12 cellular contexts compared by ENCODE assay signal in the genomic region with DNA sequence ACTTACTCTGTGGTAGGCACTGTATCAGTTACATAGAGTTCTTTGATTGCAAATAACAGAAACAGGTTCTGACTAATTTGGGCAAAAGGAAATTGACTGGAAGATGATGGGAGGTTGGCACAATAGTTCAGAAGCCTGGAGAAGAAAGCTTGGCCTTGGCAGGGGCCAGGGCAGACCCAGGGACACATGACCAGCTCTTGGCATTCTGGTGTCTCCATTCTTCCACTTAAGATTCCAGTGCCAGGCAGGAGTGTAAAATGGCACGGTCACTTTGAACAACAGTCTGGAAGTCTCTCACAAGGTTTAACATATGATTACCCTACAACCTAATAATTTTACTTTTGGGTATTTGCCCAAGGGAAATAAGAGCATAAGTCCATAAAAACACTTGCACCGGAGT.
DNase-seq lines count a peak whose midpoint lies in the region; ATAC-seq and TF ChIP-seq lines count a peak whose summit lies in the region.
"Had no signal": no experiment of that assay in that cellular context is flagged by ENCODE, and none has a peak within 500 bp of the region (broad histone marks: within the 10 kb centered on the region; RNA-seq: fewer than 3 reads in every experiment).

No MANE protein-coding gene starts in this region.

- TF ChIP-seq CTCF in left ventricle myocardium inferior (IDR thresholded peaks at IDR 0.05; ENCODE audit: borderline replicate concordance) (no peak), thyroid gland (IDR thresholded peaks at IDR 0.05) (no peak)

- no peaks in the 10 kb centered on the region for H3K27me3 ChIP-seq in right cardiac atrium (ENCODE audit: control insufficient read depth, insufficient read depth)
- no peaks in the 10 kb centered on the region for H3K27me3 ChIP-seq in left ventricle myocardium inferior (ENCODE audit: low read depth)
- no peaks in the 10 kb centered on the region for H3K27me3 ChIP-seq in thyroid gland

- H3K9me3 ChIP-seq in right cardiac atrium (ENCODE audit: control insufficient read depth, low read length) (no peaks in the 10 kb centered on the region), left ventricle myocardium inferior (replicated peaks) (no peaks in the 10 kb centered on the region), thyroid gland (no peaks in the 10 kb centered on the region)
- H3K9me3 ChIP-seq: Caco-2, HAP-1 had no signal

- peaks cover 2% of the 10 kb centered on the region for H3K4me1 ChIP-seq in right cardiac atrium (ENCODE audit: control insufficient read depth, insufficient read depth, low read length)
- H3K4me1 ChIP-seq in left ventricle myocardium inferior, result peaks cover 14% of the 10 kb centered on the region
- H3K4me1 ChIP-seq in thyroid gland, result no peaks in the 10 kb centered on the region
- H3K4me1 ChIP-seq: Caco-2, HAP-1 had no signal

- TF ChIP-seq POLR2A in thyroid gland (IDR thresholded peaks at IDR 0.05), result no peak

- no peak overlapping the region for H3K27ac ChIP-seq in right cardiac atrium (ENCODE audit: low read length)
- H3K27ac ChIP-seq in left ventricle myocardium inferior (replicated peaks), result peak overlapping the region; percentile 36
- no peak overlapping the region for H3K27ac ChIP-seq in thyroid gland

- ATAC-seq in Right ventricle myocardium inferior, result peak; percentile 79
- ATAC-seq in right cardiac atrium, result no peak

- H3K4me3 ChIP-seq in right cardiac atrium (ENCODE audit: low read length) (no peak overlapping the region), left ventricle myocardium inferior (no peak overlapping the region), thyroid gland (replicated peaks in 1 of 3) (no peak overlapping the region)
- H3K4me3 ChIP-seq: HAP-1 had no signal

- intact Hi-C loops in Right ventricle myocardium inferior (cut with DNase I), result no loop called here
- intact Hi-C loops in right cardiac atrium (cut with DNase I), result no loop called here
- intact Hi-C loops in left ventricle myocardium inferior (cut with micrococcal nuclease), result no loop called here
- intact Hi-C loops in thyroid gland (cut with DNase I), result no loop called here

- no peaks in the 10 kb centered on the region for H3K36me3 ChIP-seq in left ventricle myocardium inferior
- H3K36me3 ChIP-seq in thyroid gland, result no peaks in the 10 kb centered on the region
- H3K36me3 ChIP-seq: HAP-1 had no signal

- 66% methylated on average over 2 of the region's 2 CpGs for WGBS in right cardiac atrium
- 57 to 78% methylated on average over 2 of the region's 2 CpGs for WGBS in thyroid gland, 2 donors

- no peak for DNase-seq in Right ventricle myocardium inferior (ENCODE audit: missing footprints)
- DNase-seq in right cardiac atrium, result no peak
- DNase-seq in NCI-H2196 (lab: John Stamatoyannopoulos, UW; ENCODE audit: unreplicated experiment), result peak; percentile 13
- no peak for DNase-seq in left ventricle myocardium inferior
- DNase-seq in thyroid gland, result peak; percentile 40 to 54
- no peak for DNase-seq in NCI-H226
- DNase-seq in activated naive CD4-positive, alpha-beta T cell treated with Interleukin-2 at 50 U/mL for 16 hours, result no peak
- DNase-seq: Caco-2; CD8-positive, alpha-beta memory T cell; DND-41; GDM1 had no signal

Comparison
In these comparisons a context has a peak if more than half of its experiments do, and no peak if none do; other contexts are left out.
1. DNase-seq: peak in NCI-H2196 (single experiment) and thyroid gland (2 of 2); none in Right ventricle myocardium inferior (single experiment), right cardiac atrium (0 of 3), left ventricle myocardium inferior (single experiment), NCI-H226 (single experiment) and activated naive CD4-positive, alpha-beta T cell treated with Interleukin-2 at 50 U/mL for 16 hours (single experiment).